ENCODE assay signal across 19 cellular contexts in the genomic region with DNA sequence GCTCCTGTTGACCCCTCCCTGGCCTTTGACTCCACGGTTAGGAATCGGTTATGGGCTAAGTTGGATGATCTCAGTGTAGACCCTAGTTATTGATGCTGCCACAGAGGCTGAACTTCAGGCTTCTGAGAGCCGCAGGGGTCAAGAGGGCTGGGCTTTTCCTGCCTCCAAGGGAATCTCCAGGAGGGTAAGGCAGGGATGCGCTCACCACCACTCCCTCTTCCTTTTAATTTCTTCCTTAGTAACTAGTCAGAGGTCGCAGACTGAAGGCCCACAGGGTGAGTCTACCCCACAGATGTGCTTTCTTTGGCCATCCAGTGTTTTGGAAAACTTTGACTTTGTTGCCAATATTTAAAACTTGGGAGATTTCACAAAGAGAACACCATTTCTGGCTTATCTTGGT.
DNase-seq lines count a peak whose midpoint lies in the region; ATAC-seq and TF ChIP-seq lines count a peak whose summit lies in the region.
"Had no signal": no experiment of that assay in that cellular context is flagged by ENCODE, and none has a peak within 500 bp of the region (broad histone marks: within the 10 kb centered on the region; RNA-seq: fewer than 3 reads in every experiment).

No MANE protein-coding gene starts in this region.

- no peak for ATAC-seq in T-helper 17 cell
- ATAC-seq in stimulated activated naive B cell treated with anti-CD40 and anti-IgM and Interleukin-4, amounts not matched to agents 10 μg/mL and 1 μg/mL and 100 μg/mL, for 72 hours (replicated peaks) = no peak
- ATAC-seq: A549, HCT116 had no signal

- TF ChIP-seq POLR2A in esophagus muscularis mucosa (IDR thresholded peaks at IDR 0.05; ENCODE audit: low read depth) = no peak

- H3K9ac ChIP-seq in endodermal cell (ENCODE audit: extremely low read depth, low read length, poor library complexity, severe bottlenecking) = no peak overlapping the region
- no peak overlapping the region for H3K9ac ChIP-seq in neural progenitor cell
- H3K9ac ChIP-seq: GM23248 had no signal

- H3K27ac ChIP-seq in endodermal cell (ENCODE audit: low read depth, low read length) (no peak overlapping the region), neural progenitor cell (no peak overlapping the region), esophagus muscularis mucosa (replicated peaks in 1 of 4) (no peak overlapping the region)
- H3K27ac ChIP-seq in effector memory CD4-positive, alpha-beta T cell (ENCODE audit: insufficient read depth, low read length, poor library complexity, severe bottlenecking) = no peak overlapping the region
- H3K27ac ChIP-seq: GM23248 had no signal

- H2AFZ ChIP-seq in neural progenitor cell (replicated peaks) = no peak overlapping the region
- H2AFZ ChIP-seq: GM23248 had no signal

- intact Hi-C loops in esophagus muscularis mucosa (cut with DNase I) = no loop called here

- WGBS in endodermal cell (ENCODE audit: insufficient coverage in 1 of 2, insufficient read length in 1 of 2), 2 experiments = 95 to 100% methylated on average over 1 to 5 of the region's 5 CpGs
- 94% methylated on average over 5 of the region's 5 CpGs for WGBS in esophagus muscularis mucosa

- no peaks in the 10 kb centered on the region for H3K79me2 ChIP-seq in neural progenitor cell (ENCODE audit: low read depth)

- TF ChIP-seq CTCF in endodermal cell (conservative IDR thresholded peaks at IDR 0.05) = no peak
- TF ChIP-seq CTCF in neural progenitor cell (IDR thresholded peaks at IDR 0.05) = no peak
- no peak for TF ChIP-seq CTCF in esophagus muscularis mucosa (IDR thresholded peaks at IDR 0.05)

- peaks cover 21% of the 10 kb centered on the region for H4K20me1 ChIP-seq in neural progenitor cell (ENCODE audit: low read depth)

- H3K4me3 ChIP-seq in endodermal cell (ENCODE audit: low read length) = no peak overlapping the region
- H3K4me3 ChIP-seq in neural progenitor cell = no peak overlapping the region
- H3K4me3 ChIP-seq in esophagus muscularis mucosa = no peak overlapping the region
- H3K4me3 ChIP-seq in effector memory CD4-positive, alpha-beta T cell (ENCODE audit: insufficient read depth, low read depth, low read length, poor library complexity, severe bottlenecking) = no peak overlapping the region
- H3K4me3 ChIP-seq: A549, GM23248 had no signal

- H3K9me3 Mint-ChIP-seq in endodermal cell (no peaks in the 10 kb centered on the region), neural progenitor cell (no peaks in the 10 kb centered on the region)
- H3K9me3 Mint-ChIP-seq in stimulated activated naive B cell treated with anti-CD40 and anti-IgM and Interleukin-4, amounts not matched to agents 10 μg/mL and 1 μg/mL and 100 μg/mL, for 72 hours = no peaks in the 10 kb centered on the region
- H3K9me3 Mint-ChIP-seq: CD4-positive, alpha-beta memory T cell; H9 had no signal

- DNase-seq in T-helper 17 cell = no peak
- DNase-seq in endodermal cell = peak; percentile 45
- no peak for DNase-seq in neural progenitor cell (ENCODE audit: low spot score)
- no peak for DNase-seq in stimulated activated naive B cell treated with anti-CD40 and anti-IgM and Interleukin-4, amounts not matched to agents 10 μg/mL and 1 μg/mL and 100 μg/mL, for 72 hours
- no peak for DNase-seq in esophagus muscularis mucosa (ENCODE audit: extremely low spot score)
- no peak for DNase-seq in T-helper 2 cell
- DNase-seq in effector memory CD4-positive, alpha-beta T cell = no peak
- DNase-seq: 8988T; ACHN; C1 segment of cervical spinal cord; Calu3; CD4-positive, alpha-beta memory T cell; COR-L47; DMS53; DMS79 treated with DMSO at 0.1 percent for 48 hours; GM23248; H9 had no signal

- no peaks in the 10 kb centered on the region for H3K27me3 ChIP-seq in endodermal cell (ENCODE audit: control insufficient read depth, insufficient read depth, low read length, poor library complexity, severe bottlenecking)
- H3K27me3 ChIP-seq in neural progenitor cell = no peaks in the 10 kb centered on the region
- H3K27me3 ChIP-seq in esophagus muscularis mucosa = no peaks in the 10 kb centered on the region
- H3K27me3 ChIP-seq in effector memory CD4-positive, alpha-beta T cell (replicated peaks; ENCODE audit: control insufficient read depth, insufficient read depth, low read length, poor library complexity, severe bottlenecking) = no peaks in the 10 kb centered on the region

- H3K4me1 ChIP-seq in endodermal cell (ENCODE audit: control insufficient read depth, insufficient read depth, low read length) = peaks cover 10% of the 10 kb centered on the region
- peaks cover 23% of the 10 kb centered on the region for H3K4me1 ChIP-seq in neural progenitor cell
- no peaks in the 10 kb centered on the region for H3K4me1 ChIP-seq in esophagus muscularis mucosa
- no peaks in the 10 kb centered on the region for H3K4me1 ChIP-seq in effector memory CD4-positive, alpha-beta T cell (ENCODE audit: control insufficient read depth, insufficient read depth, low read length, poor library complexity, severe bottlenecking)

- H3K36me3 ChIP-seq in endodermal cell (ENCODE audit: control insufficient read depth, insufficient read depth, low read length) = no peaks in the 10 kb centered on the region
- H3K36me3 ChIP-seq in neural progenitor cell = no peaks in the 10 kb centered on the region
- H3K36me3 ChIP-seq in esophagus muscularis mucosa = no peaks in the 10 kb centered on the region
- no peaks in the 10 kb centered on the region for H3K36me3 ChIP-seq in effector memory CD4-positive, alpha-beta T cell (ENCODE audit: control insufficient read depth, insufficient read depth, low read length)

- H3K4me3 Mint-ChIP-seq in T-helper 17 cell (no peak overlapping the region), endodermal cell (no peak overlapping the region), neural progenitor cell (no peak overlapping the region)
- no peak overlapping the region for H3K4me3 Mint-ChIP-seq in stimulated activated naive B cell treated with anti-CD40 and anti-IgM and Interleukin-4, amounts not matched to agents 10 μg/mL and 1 μg/mL and 100 μg/mL, for 72 hours
- H3K4me3 Mint-ChIP-seq: CD4-positive, alpha-beta memory T cell; H9 had no signal

- H3K36me3 Mint-ChIP-seq in T-helper 17 cell (ENCODE audit: low read depth) (no peaks in the 10 kb centered on the region), endodermal cell (ENCODE audit: low read depth) (no peaks in the 10 kb centered on the region), neural progenitor cell (no peaks in the 10 kb centered on the region)
- peaks cover 10 to 23% of the 10 kb centered on the region in 2 donors for H3K36me3 Mint-ChIP-seq in stimulated activated naive B cell treated with anti-CD40 and anti-IgM and Interleukin-4, amounts not matched to agents 10 μg/mL and 1 μg/mL and 100 μg/mL, for 72 hours

- peaks cover 15% of the 10 kb centered on the region for H3F3A ChIP-seq in neural progenitor cell (ENCODE audit: low read depth)

- H3K4me2 ChIP-seq in neural progenitor cell = no peak overlapping the region
- H3K4me2 ChIP-seq: A549 had no signal

- H3K27ac Mint-ChIP-seq in T-helper 17 cell (peak overlapping the region; percentile 68), endodermal cell (no peak overlapping the region), neural progenitor cell (peak overlapping the region; percentile 72)
- peak overlapping the region; percentile 44 for H3K27ac Mint-ChIP-seq in stimulated activated naive B cell treated with anti-CD40 and anti-IgM and Interleukin-4, amounts not matched to agents 10 μg/mL and 1 μg/mL and 100 μg/mL, for 72 hours
- H3K27ac Mint-ChIP-seq: CD4-positive, alpha-beta memory T cell had no signal

- H3K9me3 ChIP-seq in T-helper 17 cell (ENCODE audit: control insufficient read depth, low read length, poor library complexity, severe bottlenecking) (no peaks in the 10 kb centered on the region), endodermal cell (ENCODE audit: control insufficient read depth, low read length) (no peaks in the 10 kb centered on the region), neural progenitor cell (ENCODE audit: low read depth) (no peaks in the 10 kb centered on the region), esophagus muscularis mucosa (no peaks in the 10 kb centered on the region)
- no peaks in the 10 kb centered on the region for H3K9me3 ChIP-seq in effector memory CD4-positive, alpha-beta T cell (ENCODE audit: control insufficient read depth, low read length)
- H3K9me3 ChIP-seq: A549 had no signal

- no peaks in the 10 kb centered on the region for H3K27me3 Mint-ChIP-seq in T-helper 17 cell
- H3K27me3 Mint-ChIP-seq in endodermal cell (ENCODE audit: insufficient read depth) = no peaks in the 10 kb centered on the region
- no peaks in the 10 kb centered on the region for H3K27me3 Mint-ChIP-seq in neural progenitor cell (ENCODE audit: insufficient read depth, low read depth)
- no peaks in the 10 kb centered on the region for H3K27me3 Mint-ChIP-seq in stimulated activated naive B cell treated with anti-CD40 and anti-IgM and Interleukin-4, amounts not matched to agents 10 μg/mL and 1 μg/mL and 100 μg/mL, for 72 hours
- H3K27me3 Mint-ChIP-seq: CD4-positive, alpha-beta memory T cell had no signal

- peaks cover 2% of the 10 kb centered on the region for H3K4me1 Mint-ChIP-seq in T-helper 17 cell
- H3K4me1 Mint-ChIP-seq in endodermal cell = peaks cover 43% of the 10 kb centered on the region
- peaks cover 32% of the 10 kb centered on the region for H3K4me1 Mint-ChIP-seq in neural progenitor cell
- no peaks in the 10 kb centered on the region for H3K4me1 Mint-ChIP-seq in stimulated activated naive B cell treated with anti-CD40 and anti-IgM and Interleukin-4, amounts not matched to agents 10 μg/mL and 1 μg/mL and 100 μg/mL, for 72 hours
- H3K4me1 Mint-ChIP-seq: CD4-positive, alpha-beta memory T cell had no signal

- no peak for TF ChIP-seq EP300 in esophagus muscularis mucosa (IDR thresholded peaks at IDR 0.05)
